ENCODE assay signal across 15 cellular contexts in genomic region chr2:127647242-127648190, GRCh38. TPM values are rescaled to one million over a fixed set of nuclear protein-coding genes. Genes with fewer than 3 reads are reported as not detected.
A peak's percentile ranks its signal among the peaks of the same experiment; 100 is the strongest.
DNase-seq lines count a peak whose midpoint lies in the region; ATAC-seq lines count a peak whose summit lies in the region.
"Had no signal": no experiment of that assay in that cellular context is flagged by ENCODE, and none has a peak within 500 bp of the region (broad histone marks: within the 10 kb centered on the region; RNA-seq: fewer than 3 reads in every experiment).

No MANE protein-coding gene starts in this region.

- no peaks in the 10 kb centered on the region for H3K36me3 Mint-ChIP-seq in naive thymus-derived CD8-positive, alpha-beta T cell

- peak overlapping the region in 3 of 10 donors; percentile 30 to 46 (median 36) for H3K4me3 Mint-ChIP-seq in naive thymus-derived CD8-positive, alpha-beta T cell
- H3K4me3 Mint-ChIP-seq: activated T-helper 1 cell treated with anti-CD3 and anti-CD28 coated beads, Interleukin-12 subunit alpha, Interleukin-12 subunit beta, Interleukin-2, Interleukin-4 antibody, amounts not matched to agents 30 ng/mL and 10 ng/mL and 1 ng/mL, durations not matched to agents 14 hours and 24 hours and 36 hours had no signal

- no peak for ATAC-seq in naive thymus-derived CD8-positive, alpha-beta T cell
- ATAC-seq in GM21447 (IDR thresholded peaks at IDR 0.05; ENCODE audit: unreplicated experiment): no peak

- H3K27me3 Mint-ChIP-seq in naive thymus-derived CD8-positive, alpha-beta T cell: no peaks in the 10 kb centered on the region

- DNase-seq in A172 (ENCODE audit: low spot score) (peak; percentile 80), M059J (ENCODE audit: low read depth) (peak; percentile 68), fibroblast of peridontal ligament (ENCODE audit: extremely low read depth) (peak; percentile 9), dedifferentiated amniotic fluid mesenchymal stem cell (ENCODE audit: extremely low spot score) (no peak), amniotic stem cell (lab: John Stamatoyannopoulos, UW) (no peak)
- no peak for DNase-seq in naive thymus-derived CD8-positive, alpha-beta T cell
- DNase-seq in central memory CD4-positive, alpha-beta T cell: no peak
- DNase-seq: cortex of kidney, ovary had no signal

- H3K27ac Mint-ChIP-seq in naive thymus-derived CD8-positive, alpha-beta T cell: peak overlapping the region in 7 of 10 donors; percentile 26 to 92 (median 71)
- H3K27ac Mint-ChIP-seq: activated T-helper 1 cell treated with anti-CD3 and anti-CD28 coated beads, Interleukin-12 subunit alpha, Interleukin-12 subunit beta, Interleukin-2, Interleukin-4 antibody, amounts not matched to agents 30 ng/mL and 10 ng/mL and 1 ng/mL, durations not matched to agents 14 hours and 24 hours and 36 hours had no signal

- H3K9me3 Mint-ChIP-seq in naive thymus-derived CD8-positive, alpha-beta T cell: no peaks in the 10 kb centered on the region
- H3K9me3 Mint-ChIP-seq: activated T-helper 1 cell treated with anti-CD3 and anti-CD28 coated beads, Interleukin-12 subunit alpha, Interleukin-12 subunit beta, Interleukin-2, Interleukin-4 antibody, amounts not matched to agents 30 ng/mL and 10 ng/mL and 1 ng/mL, durations not matched to agents 14 hours and 24 hours and 36 hours had no signal

- POLR2A ChIA-PET in naive thymus-derived CD8-positive, alpha-beta T cell (lab: Charles Lee): interaction anchor here (1.0 to 1.7 kb wide), 3 partner anchors 8 to 54 kb away, joined by 3 read pairs; partner anchors contain the start of gene SFT2D3

- H3K4me1 Mint-ChIP-seq in naive thymus-derived CD8-positive, alpha-beta T cell: peaks cover 13 to 51% (median 42%) of the 10 kb centered on the region in 4 donors

RNA-seq across cellular contexts. Expression of gene GPR17, which starts 1.6 kb away (rescaled TPM):
- total RNA-seq in A172 (2014; rRNA removed; shearing (Covaris generic)): 0.45 and 0.84 TPM in 2 replicates
- total RNA-seq in M059J (2014; rRNA removed; shearing (Covaris generic)): 0.07 TPM in 1 of 2 replicates, not detected in the other
- total RNA-seq in naive thymus-derived CD8-positive, alpha-beta T cell: not detected
- polyA plus RNA-seq in naive thymus-derived CD8-positive, alpha-beta T cell: not detected
- total RNA-seq: activated T-helper 1 cell treated with anti-CD3 and anti-CD28 coated beads, Interleukin-12 subunit alpha, Interleukin-12 subunit beta, Interleukin-2, Interleukin-4 antibody, amounts not matched to agents 30 ng/mL and 10 ng/mL and 1 ng/mL, durations not matched to agents 14 hours and 24 hours and 36 hours; LHCN-M2; NCI-H460; ovary; T-helper 2 cell treated with Interferon-gamma antibody and Interleukin-4, amounts not matched to agents 100 ng/mL and 5 ng/mL, for 36 hours had no signal
- polyA plus RNA-seq: AG04450 had no signal

RNA-seq across cellular contexts. Expression of gene LIMS2, which starts 27.8 kb away (rescaled TPM):
- 6.2 and 13.8 TPM in 2 replicates for total RNA-seq in A172 (2014; rRNA removed; shearing (Covaris generic))
- 0.30 and 2.0 TPM in 2 replicates for total RNA-seq in M059J (2014; rRNA removed; shearing (Covaris generic))
- total RNA-seq in naive thymus-derived CD8-positive, alpha-beta T cell: 10 to 100 TPM; 10.1 to 11.8 TPM
- 10 to 100 TPM in 1 of 3 donors, 1 to 10 TPM in 2; 3.4 to 12.5 (median 5.8) TPM for polyA plus RNA-seq in naive thymus-derived CD8-positive, alpha-beta T cell
- total RNA-seq: NCI-H460 had no signal

RNA-seq across cellular contexts. Expression of gene SFT2D3, which starts 53.8 kb away (rescaled TPM):
- total RNA-seq in A172 (2014; rRNA removed; shearing (Covaris generic)): 9.0 and 11.3 TPM in 2 replicates
- 5.3 and 5.6 TPM in 2 replicates for total RNA-seq in M059J (2014; rRNA removed; shearing (Covaris generic))
- 10 to 100 TPM; 16.5 to 16.9 TPM for total RNA-seq in naive thymus-derived CD8-positive, alpha-beta T cell
- polyA plus RNA-seq in naive thymus-derived CD8-positive, alpha-beta T cell: 1 to 10 TPM; 1.7 to 4.4 (median 2.4) TPM

Comparison
In these comparisons a context has a peak if more than half of its experiments do, and no peak if none do; other contexts are left out.
1. DNase-seq: peak in A172 (single experiment), M059J (single experiment) and fibroblast of peridontal ligament (single experiment); none in naive thymus-derived CD8-positive, alpha-beta T cell (0 of 10), dedifferentiated amniotic fluid mesenchymal stem cell (single experiment), central memory CD4-positive, alpha-beta T cell (single experiment) and amniotic stem cell (single experiment).